In the genomic region with DNA sequence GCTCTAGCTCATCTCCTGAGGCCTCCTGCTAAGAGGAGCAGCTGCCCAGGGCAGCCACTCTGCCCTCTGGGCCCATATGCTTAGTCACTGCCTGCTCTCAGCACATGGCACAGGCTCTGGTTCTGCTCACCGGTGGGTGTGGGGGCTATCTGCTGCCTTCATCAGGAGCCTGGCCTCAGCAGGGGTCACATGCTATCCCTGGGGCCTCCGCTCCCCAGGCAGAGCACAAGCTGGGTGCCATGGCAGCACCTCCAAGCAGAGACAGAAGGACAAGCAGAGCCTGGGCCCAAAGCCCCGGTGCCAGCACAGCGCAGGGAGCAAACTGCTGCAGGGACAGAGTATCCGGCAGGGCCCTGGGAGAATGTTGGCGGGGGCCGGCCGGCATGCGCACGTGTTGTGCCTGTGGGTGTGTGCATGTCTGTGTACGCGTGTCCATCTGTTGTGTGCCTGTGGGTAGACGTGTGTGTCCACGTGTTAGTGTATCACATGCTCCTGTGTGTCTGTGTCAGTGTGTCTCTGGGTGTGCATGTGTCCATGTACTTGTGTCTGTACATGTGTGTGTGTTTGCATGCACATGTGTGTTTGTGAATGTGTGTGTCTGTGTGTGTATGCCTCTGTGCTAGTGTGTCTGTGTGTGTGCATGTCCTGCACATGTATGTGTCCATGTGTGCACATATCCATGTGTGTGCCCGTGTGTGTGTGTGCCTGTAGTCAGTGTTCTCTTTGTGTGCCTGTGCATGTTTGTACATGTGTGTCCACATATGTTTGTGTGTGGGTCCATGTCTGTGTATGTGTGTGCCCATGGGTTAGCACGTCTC, we compare ENCODE assay signal across 13 cellular contexts.
DNase-seq lines count a peak whose midpoint lies in the region; ATAC-seq, FAIRE-seq and TF ChIP-seq lines count a peak whose summit lies in the region.
"Had no signal": no experiment of that assay in that cellular context is flagged by ENCODE, and none has a peak within 500 bp of the region (broad histone marks: within the 10 kb centered on the region; RNA-seq: fewer than 3 reads in every experiment).

No MANE protein-coding gene starts in this region.

- no peak; the same call in 1 of the 3 replicates for ATAC-seq in HepG2
- no peak for ATAC-seq in right lobe of liver
- ATAC-seq in GM19397 (IDR thresholded peaks at IDR 0.05; ENCODE audit: unreplicated experiment) = no peak
- ATAC-seq: stimulated activated effector memory CD8-positive, alpha-beta T cell treated with anti-CD3 and anti-CD28 coated beads, Interleukin-12 subunit alpha, Interleukin-12 subunit beta, amount 100 ng/mL, for 72 hours had no signal

- no TSS peak for BruUV-seq in HepG2 (replicated peaks; lab: Mats Ljungman, UMichigan)

- no peaks in the 10 kb centered on the region for H3K4me1 ChIP-seq in HepG2 (ENCODE audit: insufficient read depth, low read length)
- H3K4me1 ChIP-seq in right lobe of liver = no peaks in the 10 kb centered on the region
- H3K4me1 ChIP-seq in right atrium auricular region = no peaks in the 10 kb centered on the region
- H3K4me1 ChIP-seq: HAP-1 had no signal

- CTCF ChIA-PET in HepG2 (lab: Yijun Ruan, JAX; ENCODE audit: low intra/inter-chr PET ratio, low total read pairs) = no interaction called here

- peaks cover 10 to 37% of the 10 kb centered on the region in 2 experiments; a peak in 4 of 5 replicates for H3K27me3 ChIP-seq in HepG2 (ENCODE audit: control insufficient read depth in 1 of 2, insufficient read depth in 2 of 2, low read length in 2 of 2)
- no peaks in the 10 kb centered on the region for H3K27me3 ChIP-seq in right lobe of liver
- H3K27me3 ChIP-seq in right atrium auricular region = no peaks in the 10 kb centered on the region

- no peak for FAIRE-seq in HepG2 (lab: Jason Lieb, UNC)
- FAIRE-seq: HTR-8/SVneo had no signal

- POLR2A ChIA-PET in HepG2 (lab: Yijun Ruan, JAX) = no interaction called here

- no peak overlapping the region for H3K27ac ChIP-seq in HepG2 (ENCODE audit: extremely low read length, insufficient read depth, low read length)
- no peak overlapping the region for H3K27ac ChIP-seq in right lobe of liver
- no peak overlapping the region for H3K27ac ChIP-seq in right atrium auricular region

- H3K36me3 ChIP-seq in HepG2 (replicated peaks in 1 of 2; ENCODE audit: control insufficient read depth in 1 of 2, insufficient read depth in 2 of 2, low read length in 2 of 2) (no peaks in the 10 kb centered on the region), right lobe of liver (no peaks in the 10 kb centered on the region), right atrium auricular region (no peaks in the 10 kb centered on the region)
- H3K36me3 ChIP-seq: HAP-1 had no signal

- H3K9me3 ChIP-seq in HepG2 (ENCODE audit: low read length) (no peaks in the 10 kb centered on the region), right lobe of liver (no peaks in the 10 kb centered on the region), right atrium auricular region (no peaks in the 10 kb centered on the region)
- H3K9me3 ChIP-seq: HAP-1 had no signal

- H4K20me1 ChIP-seq in HepG2 (ENCODE audit: insufficient read depth, low read length) = no peaks in the 10 kb centered on the region

- TF ChIP-seq EP300 in HepG2 (IDR thresholded peaks at IDR 0.05; ENCODE audit: low read depth in 2 of 2, low read length in 2 of 2) (no peak), HepG2 (CRISPR knock-in tag; IDR thresholded peaks at IDR 0.05; ENCODE audit: borderline replicate concordance) (no peak)

- WGBS in HepG2 (ENCODE audit: low lambda C conversion rate) = 14% methylated on average over 7 of the region's 16 CpGs
- WGBS in right lobe of liver (ENCODE audit: insufficient coverage, low coverage, low lambda C conversion rate, missing lambda C conversion rate) = 43% methylated on average over 1 of the region's 16 CpGs

- intact Hi-C loops in HepG2 (cut with micrococcal nuclease; ENCODE audit: unreplicated experiment) = no loop called here
- intact Hi-C loops in right lobe of liver (cut with DNase I) = no loop called here

- H3K4me3 ChIP-seq in HepG2 (replicated peaks in 1 of 3; ENCODE audit: insufficient read depth in 1 of 3, low read depth in 2 of 3, low read length in 3 of 3) = no peak overlapping the region
- no peak overlapping the region for H3K4me3 ChIP-seq in right lobe of liver
- H3K4me3 ChIP-seq in right atrium auricular region = no peak overlapping the region
- H3K4me3 ChIP-seq: HAP-1 had no signal

- no peaks in the 10 kb centered on the region for H3K79me2 ChIP-seq in HepG2 (ENCODE audit: insufficient read depth, low read length)

- in situ Hi-C loops in HepG2 (cut with HindIII; ENCODE audit: extremely low pct_ligation_motif_present, low pct_unique_long_range_greater_than_20kb) = no loop called here

- DNase-seq in HepG2 (ENCODE audit: low spot score) (no peak), right lobe of liver (no peak), NCI-H2171 treated with DMSO at 0.1 percent for 48 hours (lab: John Stamatoyannopoulos, UW) (peak; percentile 95), right atrium auricular region (ENCODE audit: low spot score) (peak; percentile 52), ureter (ENCODE audit: low spot score) (peak; percentile 36), kidney tubule cell (ENCODE audit: low spot score) (no peak)
- no peak for DNase-seq in activated effector memory CD4-positive, alpha-beta T cell treated with Interleukin-2 at 50 U/mL for 16 hours
- DNase-seq: C1 segment of cervical spinal cord, NCI-H187 treated with DMSO at 0.1 percent for 48 hours had no signal

- TF ChIP-seq CTCF in HepG2 (CRISPR knock-in tag; IDR thresholded peaks at IDR 0.05) (no peak), right lobe of liver (IDR thresholded peaks at IDR 0.05) (no peak), right atrium auricular region (IDR thresholded peaks at IDR 0.05) (no peak)

- no peak overlapping the region for H3K4me2 ChIP-seq in HepG2 (ENCODE audit: low read depth, low read length)

- no peak overlapping the region for H3K9ac ChIP-seq in HepG2 (ENCODE audit: insufficient read depth, low read depth, low read length)

- no peak overlapping the region for H2AFZ ChIP-seq in HepG2 (ENCODE audit: low read length)

- no peak for TF ChIP-seq RAD21 in HepG2 (CRISPR knock-in tag; IDR thresholded peaks at IDR 0.05)

- TF ChIP-seq POLR2A in HepG2 (IDR thresholded peaks at IDR 0.05; ENCODE audit: insufficient read depth in 1 of 2, low read depth in 2 of 2, low read length in 2 of 2) (no peak), right lobe of liver (IDR thresholded peaks at IDR 0.05) (no peak)

TF ChIP-seq in HepG2, 621 proteins besides CTCF, POLR2A, EP300 and RAD21:
- TF ChIP-seq EZH2 (conservative IDR thresholded peaks at IDR 0.05; ENCODE audit: low read depth, low read length) = 0 out of 2 replicates have a peak, but pooled peaks have one; percentile 31
- no peak for TF ChIP-seq ZNF75D (CRISPR knock-in tag; IDR thresholded peaks at IDR 0.05; ENCODE audit: borderline replicate concordance)
- TF ChIP-seq, protein P1, sequence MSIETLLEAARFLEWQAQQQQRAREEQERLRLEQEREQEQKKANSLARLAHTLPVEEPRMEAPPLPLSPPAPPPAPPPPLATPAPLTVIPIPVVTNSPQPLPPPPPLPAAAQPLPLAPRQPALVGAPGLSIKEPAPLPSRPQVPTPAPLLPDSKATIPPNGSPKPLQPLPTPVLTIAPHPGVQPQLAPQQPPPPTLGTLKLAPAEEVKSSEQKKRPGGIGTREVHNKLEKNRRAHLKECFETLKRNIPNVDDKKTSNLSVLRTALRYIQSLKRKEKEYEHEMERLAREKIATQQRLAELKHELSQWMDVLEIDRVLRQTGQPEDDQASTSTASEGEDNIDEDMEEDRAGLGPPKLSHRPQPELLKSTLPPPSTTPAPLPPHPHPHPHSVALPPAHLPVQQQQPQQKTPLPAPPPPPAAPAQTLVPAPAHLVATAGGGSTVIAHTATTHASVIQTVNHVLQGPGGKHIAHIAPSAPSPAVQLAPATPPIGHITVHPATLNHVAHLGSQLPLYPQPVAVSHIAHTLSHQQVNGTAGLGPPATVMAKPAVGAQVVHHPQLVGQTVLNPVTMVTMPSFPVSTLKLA (IDR thresholded peaks at IDR 0.05) = peak; percentile 98

Comparison
In these comparisons a context has a peak if more than half of its experiments do, and no peak if none do; other contexts are left out.
1. DNase-seq: peak in NCI-H2171 treated with DMSO at 0.1 percent for 48 hours (single experiment), right atrium auricular region (single experiment) and ureter (single experiment); none in HepG2 (single experiment), right lobe of liver (0 of 3), kidney tubule cell (single experiment) and activated effector memory CD4-positive, alpha-beta T cell treated with Interleukin-2 at 50 U/mL for 16 hours (single experiment).